In the genomic region with DNA sequence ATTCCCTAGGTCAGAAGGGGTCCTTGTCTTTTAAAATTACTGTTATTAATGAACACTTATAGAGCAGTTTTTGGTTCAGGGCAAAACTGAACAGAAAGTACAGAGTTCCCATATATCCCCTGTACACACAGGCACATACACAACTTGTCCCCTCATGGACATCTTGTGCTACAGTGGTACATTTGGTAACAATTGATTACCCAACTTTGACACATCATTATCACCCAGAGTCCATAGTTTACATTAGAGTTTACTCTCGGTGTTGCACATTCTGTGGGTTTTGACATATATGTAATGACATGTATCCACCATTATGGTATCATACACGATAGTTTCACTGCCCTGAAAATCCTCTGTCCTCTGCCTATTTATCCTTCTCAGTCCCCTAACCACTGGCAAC, we compare ENCODE assay signal across 1 cellular context.
TF ChIP-seq lines count a peak whose summit lies in the region.

No MANE protein-coding gene starts in this region.

TF ChIP-seq in HEK293T, 16 proteins besides CTCF, POLR2A, EP300 and RAD21 (continued from another document):
- TF ChIP-seq, protein P1, sequence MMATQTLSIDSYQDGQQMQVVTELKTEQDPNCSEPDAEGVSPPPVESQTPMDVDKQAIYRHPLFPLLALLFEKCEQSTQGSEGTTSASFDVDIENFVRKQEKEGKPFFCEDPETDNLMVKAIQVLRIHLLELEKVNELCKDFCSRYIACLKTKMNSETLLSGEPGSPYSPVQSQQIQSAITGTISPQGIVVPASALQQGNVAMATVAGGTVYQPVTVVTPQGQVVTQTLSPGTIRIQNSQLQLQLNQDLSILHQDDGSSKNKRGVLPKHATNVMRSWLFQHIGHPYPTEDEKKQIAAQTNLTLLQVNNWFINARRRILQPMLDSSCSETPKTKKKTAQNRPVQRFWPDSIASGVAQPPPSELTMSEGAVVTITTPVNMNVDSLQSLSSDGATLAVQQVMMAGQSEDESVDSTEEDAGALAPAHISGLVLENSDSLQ (IDR thresholded peaks at IDR 0.05), result no peak
- no peak for TF ChIP-seq SUZ12 (IDR thresholded peaks at IDR 0.05)
- no peak for TF ChIP-seq BHLHE40 (IDR thresholded peaks at IDR 0.05; ENCODE audit: borderline replicate concordance)
TF ChIP-seq in HEK293T: peak in this region for 0.
